12 cellular contexts compared by ENCODE assay signal in genomic region chr2:20164061-20164733, GRCh38.
DNase-seq lines count a peak whose midpoint lies in the region; ATAC-seq and TF ChIP-seq lines count a peak whose summit lies in the region.
"Had no signal": no experiment of that assay in that cellular context is flagged by ENCODE, and none has a peak within 500 bp of the region (broad histone marks: within the 10 kb centered on the region; RNA-seq: fewer than 3 reads in every experiment).

No MANE protein-coding gene starts in this region.

- no peaks in the 10 kb centered on the region for H3K36me3 ChIP-seq in Panc1 (ENCODE audit: control insufficient read depth, insufficient read depth, low read length)
- H3K36me3 ChIP-seq: right atrium auricular region, transverse colon had no signal

- ATAC-seq in Panc1, result peak; percentile 81
- ATAC-seq in HG02678 (IDR thresholded peaks at IDR 0.05; ENCODE audit: unreplicated experiment), result no peak
- no peak for ATAC-seq in HG03196 (IDR thresholded peaks at IDR 0.05; ENCODE audit: unreplicated experiment)

- no peaks in the 10 kb centered on the region for H3K27me3 Mint-ChIP-seq in type B pancreatic cell

- H3K9me3 ChIP-seq in Panc1 (ENCODE audit: control insufficient read depth, insufficient read depth, low read depth, low read length), result no peaks in the 10 kb centered on the region
- H3K9me3 ChIP-seq: right atrium auricular region had no signal

- no peak overlapping the region for H3K27ac Mint-ChIP-seq in type B pancreatic cell

- intact Hi-C loops in Panc1 (cut with micrococcal nuclease; ENCODE audit: unreplicated experiment), result no loop called here

- no peaks in the 10 kb centered on the region for H3K36me3 Mint-ChIP-seq in type B pancreatic cell

- POLR2A ChIA-PET in Panc1 (lab: Charles Lee), result interaction anchor here (0.6 kb wide), 1 partner anchor 52 kb away, joined by 3 read pairs; no protein-coding TSS in a partner anchor

- H3K4me3 ChIP-seq in Panc1 (ENCODE audit: low read depth in 2 of 2, low read length in 2 of 2), result no peak overlapping the region
- H3K4me3 ChIP-seq: right atrium auricular region, transverse colon had no signal

- CTCF ChIA-PET in Panc1 (lab: Charles Lee), result no interaction called here

- no peaks in the 10 kb centered on the region for H3K4me1 ChIP-seq in Panc1 (ENCODE audit: control insufficient read depth, insufficient read depth, low read length)
- H3K4me1 ChIP-seq: right atrium auricular region had no signal

- H3K27ac ChIP-seq in Panc1 (ENCODE audit: low read length), result no peak overlapping the region
- H3K27ac ChIP-seq: right atrium auricular region, transverse colon had no signal

- H3K4me1 Mint-ChIP-seq in type B pancreatic cell (ENCODE audit: unreplicated experiment), result peaks cover 4% of the 10 kb centered on the region

- in situ Hi-C loops in Panc1 (cut with HindIII; ENCODE audit: low pct_unique_long_range_greater_than_20kb, low sequenced_read_pairs), result no loop called here

- no peak overlapping the region for H3K4me3 Mint-ChIP-seq in type B pancreatic cell

- H3K27me3 ChIP-seq in Panc1 (ENCODE audit: control insufficient read depth, insufficient read depth, low read length), result peaks cover 5% of the 10 kb centered on the region; the same call in 1 of the 2 replicates
- H3K27me3 ChIP-seq: right atrium auricular region, transverse colon had no signal

- no TSS peak for BruUV-seq in Panc1 (replicated peaks; lab: Mats Ljungman, UMichigan)

- TF ChIP-seq CTCF in Panc1 (IDR thresholded peaks at IDR 0.05) (no peak), type B pancreatic cell (conservative IDR thresholded peaks at IDR 0.05) (no peak)

- DNase-seq in COLO668 (lab: John Stamatoyannopoulos, UW; ENCODE audit: unreplicated experiment), result peak; percentile 35
- DNase-seq in GDM1 (lab: John Stamatoyannopoulos, UW), result peak; percentile 11
- DNase-seq in Panc1 (ENCODE audit: low read depth, low spot score), result no peak
- DNase-seq in islet precursor cell, result peak; percentile 61
- DNase-seq in type B pancreatic cell (ENCODE audit: extremely low spot score, unreplicated experiment), result no peak
- DNase-seq: anterior cingulate cortex, COR-L47, NCI-H446, transverse colon had no signal

- H3K9me3 Mint-ChIP-seq in type B pancreatic cell, result peaks cover 6% of the 10 kb centered on the region

Comparison
In these comparisons a context has a peak if more than half of its experiments do, and no peak if none do; other contexts are left out.
1. DNase-seq: peak in COLO668 (single experiment), GDM1 (single experiment) and islet precursor cell (single experiment); none in Panc1 (single experiment) and type B pancreatic cell (single experiment).